25 cellular contexts compared by ENCODE assay signal in the genomic region with DNA sequence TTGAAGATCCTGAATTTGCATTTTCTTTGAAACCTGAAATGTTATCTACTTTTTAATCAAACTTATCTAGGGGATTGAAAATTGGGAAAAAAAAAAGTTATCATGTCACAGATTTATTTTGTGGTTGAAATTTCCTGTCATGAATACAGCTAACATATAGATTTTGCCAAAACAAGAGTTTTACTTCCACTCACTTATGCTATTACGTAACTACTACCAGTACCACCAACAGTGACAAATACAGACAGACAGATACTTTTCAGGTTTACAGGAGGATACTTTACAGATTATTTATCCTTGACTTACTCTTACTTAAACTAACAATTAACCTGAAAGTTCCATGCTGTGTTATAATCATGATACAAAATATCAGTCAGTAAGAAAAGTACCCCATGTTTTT.
"Had no signal": no experiment of that assay in that cellular context is flagged by ENCODE, and none has a peak within 500 bp of the region (broad histone marks: within the 10 kb centered on the region; RNA-seq: fewer than 3 reads in every experiment).

No MANE protein-coding gene starts in this region.

- DNase-seq: dermis blood vessel endothelial cell; effector memory CD4-positive, alpha-beta T cell; foreskin keratinocyte; heart left ventricle; hippocampal formation; left cardiac atrium; left lung; mesenchymal stem cell; naive thymus-derived CD4-positive, alpha-beta T cell; stimulated activated CD4-positive, alpha-beta T cell treated with anti-CD3 and anti-CD28 coated beads, Interleukin-12 subunit alpha, Interleukin-12 subunit beta, amount 100 ng/mL, for 4 hours; stimulated activated CD4-positive, alpha-beta T cell treated with anti-CD3 and anti-CD28 coated beads, Interleukin-1b, Interleukin-23, amount 100 ng/mL, for 48 hours; stimulated activated CD4-positive, alpha-beta T cell treated with anti-CD3 and anti-CD28 coated beads, Interleukin-4, amount 100 ng/mL, for 1 hour; stimulated activated CD8-positive, alpha-beta memory T cell treated with anti-CD3 and anti-CD28 coated beads, Interleukin-4, amount 100 ng/mL, for 48 hours; stimulated activated naive CD4-positive, alpha-beta T cell; stomach; thyroid gland; trophoblast cell had no signal

- H3K27me3 ChIP-seq: esophagus muscularis mucosa, foreskin keratinocyte, gastroesophageal sphincter, heart left ventricle, left lung, neural progenitor cell, stomach, thyroid gland, vagina had no signal

- H3K36me3 ChIP-seq: esophagus muscularis mucosa, gastroesophageal sphincter, heart left ventricle, left lung, stomach, thyroid gland, vagina had no signal

- H3K9me3 ChIP-seq: esophagus muscularis mucosa, gastroesophageal sphincter, left lung, stomach, thyroid gland, vagina had no signal

- H3K4me2 ChIP-seq: neural progenitor cell, smooth muscle cell had no signal

- H2AFZ ChIP-seq: neural progenitor cell, parathyroid adenoma had no signal

- H3K4me1 ChIP-seq: esophagus muscularis mucosa, foreskin keratinocyte, gastroesophageal sphincter, left lung, neural progenitor cell, parathyroid adenoma, thyroid gland had no signal

- H3K9ac ChIP-seq: neural progenitor cell, parathyroid adenoma had no signal

- H3K79me2 ChIP-seq: parathyroid adenoma had no signal

- ATAC-seq: foreskin keratinocyte; gastroesophageal sphincter; heart left ventricle; left cardiac atrium; left lung; naive thymus-derived CD4-positive, alpha-beta T cell; sciatic nerve had no signal

- FAIRE-seq: endothelial cell of umbilical vein had no signal

- H3K4me3 ChIP-seq: esophagus muscularis mucosa, gastroesophageal sphincter, heart left ventricle, left lung, neural progenitor cell, smooth muscle cell, stomach, thyroid gland, vagina had no signal

- H3K27ac ChIP-seq: esophagus muscularis mucosa, foreskin keratinocyte, gastroesophageal sphincter, heart left ventricle, left lung, neural progenitor cell, parathyroid adenoma, stomach, thyroid gland, vagina had no signal
